In the genomic region with DNA sequence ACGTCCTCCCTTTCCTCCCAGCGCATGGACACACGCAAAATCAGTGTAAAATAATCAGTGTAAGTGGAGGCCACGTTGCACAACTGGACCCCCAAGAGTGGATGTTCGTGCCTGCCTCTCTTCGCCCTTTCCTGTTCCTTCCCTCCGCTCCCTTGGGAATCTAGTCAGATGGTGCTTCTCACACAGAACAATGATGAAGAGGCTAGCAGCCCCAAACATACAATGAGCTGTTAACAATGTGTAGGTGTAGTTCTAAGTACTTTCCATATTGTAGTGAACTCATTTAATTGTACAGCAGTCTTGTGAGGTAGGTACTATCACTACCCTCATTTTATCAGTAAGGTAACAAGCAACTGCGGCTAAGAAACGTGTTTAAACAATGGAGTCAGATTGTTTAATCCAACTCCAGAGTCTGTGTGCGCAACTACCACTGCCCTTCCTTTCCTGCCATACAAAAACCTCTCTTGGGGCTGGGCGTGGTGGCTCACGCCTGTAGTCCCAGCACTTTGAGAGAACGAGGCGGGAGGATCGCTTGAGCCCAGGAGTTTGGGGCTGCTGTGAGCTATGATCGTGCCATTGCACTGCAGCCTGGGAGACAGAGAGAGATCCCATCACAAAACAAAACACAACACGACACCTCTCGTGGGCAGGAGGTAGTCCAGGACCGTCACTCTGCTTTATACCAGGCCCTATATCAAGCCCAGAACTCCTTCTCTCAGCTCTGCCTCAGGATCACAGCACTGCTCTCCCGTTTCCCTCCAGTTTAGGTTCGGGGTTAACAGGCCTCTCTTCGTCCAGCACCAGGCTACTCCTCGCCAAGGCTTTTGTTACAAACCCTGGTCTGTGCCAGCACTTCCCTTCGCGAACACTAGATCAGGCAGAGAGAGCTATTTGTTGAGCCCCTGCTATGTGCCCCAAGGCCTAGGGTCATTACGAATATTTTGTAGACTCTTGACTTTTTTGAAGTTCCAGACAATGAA, we compare ENCODE assay signal across 8 cellular contexts. TPM values are rescaled to one million over a fixed set of nuclear protein-coding genes. Genes with fewer than 3 reads are reported as not detected.
DNase-seq lines count a peak whose midpoint lies in the region; ATAC-seq and TF ChIP-seq lines count a peak whose summit lies in the region.

No MANE protein-coding gene starts in this region.

- H3K36me3 ChIP-seq in GM23338 (ENCODE audit: insufficient read depth), result no peaks in the 10 kb centered on the region

- no peak overlapping the region for H3K27ac Mint-ChIP-seq in GM23338

- H3K79me2 ChIP-seq in GM23338 (replicated peaks; ENCODE audit: insufficient read depth), result no peaks in the 10 kb centered on the region

- peak overlapping the region; percentile 76 for H3K4me3 Mint-ChIP-seq in GM23338

- H3K4me2 ChIP-seq in GM23338, result peak overlapping the region; percentile 96

- peaks cover 9% of the 10 kb centered on the region; the same call in 2 of the 3 replicates for H3K4me1 Mint-ChIP-seq in GM23338

- 0 out of 2 replicates have a peak, but pooled peaks cover 3% of the 10 kb centered on the region for H3F3A ChIP-seq in GM23338 (replicated peaks; ENCODE audit: low read depth)

- peaks cover 12% of the 10 kb centered on the region for H3K4me1 ChIP-seq in GM23338 (ENCODE audit: insufficient read depth)
- H3K4me1 ChIP-seq in foreskin keratinocyte, result no peaks in the 10 kb centered on the region

- TF ChIP-seq CTCF in GM23338 (conservative IDR thresholded peaks at IDR 0.05; ENCODE audit: low read depth in 2 of 2) (no peak), VCaP (conservative IDR thresholded peaks at IDR 0.05) (no peak), foreskin keratinocyte (conservative IDR thresholded peaks at IDR 0.05) (no peak), omental fat pad (IDR thresholded peaks at IDR 0.05) (no peak)

- H4K20me1 ChIP-seq in GM23338 (replicated peaks; ENCODE audit: insufficient read depth), result no peaks in the 10 kb centered on the region

- H3K4me3 ChIP-seq in GM23338, result peak overlapping the region; percentile 82

- H3K27ac ChIP-seq in GM23338 (ENCODE audit: low read depth) (no peak overlapping the region), VCaP (peak overlapping the region; percentile 83), foreskin keratinocyte (peak overlapping the region; percentile 85)

- DNase-seq in ACHN, result peak; percentile 30
- DNase-seq in GM23338 (ENCODE audit: low spot score), result peak; percentile 46
- peak; percentile 40 to 71 for DNase-seq in foreskin keratinocyte
- no peak for DNase-seq in omental fat pad (ENCODE audit: low spot score)
- DNase-seq in HK-2 (ENCODE audit: unreplicated experiment), result no peak

- H3K27me3 ChIP-seq in GM23338 (ENCODE audit: insufficient read depth) (peaks cover 42% of the 10 kb centered on the region), foreskin keratinocyte (no peaks in the 10 kb centered on the region)

- no peaks in the 10 kb centered on the region for H3K9me3 Mint-ChIP-seq in GM23338

- peak overlapping the region; percentile 100 for H2AFZ ChIP-seq in GM23338

- no peaks in the 10 kb centered on the region for H3K9me2 ChIP-seq in GM23338 (ENCODE audit: insufficient read depth)

- peak; percentile 11 for ATAC-seq in GM23338
- ATAC-seq in foreskin keratinocyte, result peak; percentile 53
- peak; percentile 7 for ATAC-seq in omental fat pad (ENCODE audit: low FRiP score)
- no peak for ATAC-seq in GM19467 (IDR thresholded peaks at IDR 0.05; ENCODE audit: unreplicated experiment)
- ATAC-seq in HG03565 (IDR thresholded peaks at IDR 0.05; ENCODE audit: unreplicated experiment), result no peak

- H3K36me3 Mint-ChIP-seq in GM23338 (ENCODE audit: low read depth), result no peaks in the 10 kb centered on the region; the same call in 2 of the 3 replicates

- H3K27me3 Mint-ChIP-seq in GM23338 (ENCODE audit: insufficient read depth, low read depth, poor library complexity), result peaks cover 35% of the 10 kb centered on the region

- in situ Hi-C loops in ACHN (cut with HindIII; ENCODE audit: low pct_ligation_motif_present, low pct_unique_long_range_greater_than_20kb, low sequenced_read_pairs), result no loop called here

TF ChIP-seq in GM23338, 12 proteins besides CTCF, POLR2A, EP300 and RAD21 (continues in another document):
- TF ChIP-seq ZNF331 (CRISPR knock-in tag; IDR thresholded peaks at IDR 0.05; ENCODE audit: low read depth), result no peak
- TF ChIP-seq, protein P1, sequence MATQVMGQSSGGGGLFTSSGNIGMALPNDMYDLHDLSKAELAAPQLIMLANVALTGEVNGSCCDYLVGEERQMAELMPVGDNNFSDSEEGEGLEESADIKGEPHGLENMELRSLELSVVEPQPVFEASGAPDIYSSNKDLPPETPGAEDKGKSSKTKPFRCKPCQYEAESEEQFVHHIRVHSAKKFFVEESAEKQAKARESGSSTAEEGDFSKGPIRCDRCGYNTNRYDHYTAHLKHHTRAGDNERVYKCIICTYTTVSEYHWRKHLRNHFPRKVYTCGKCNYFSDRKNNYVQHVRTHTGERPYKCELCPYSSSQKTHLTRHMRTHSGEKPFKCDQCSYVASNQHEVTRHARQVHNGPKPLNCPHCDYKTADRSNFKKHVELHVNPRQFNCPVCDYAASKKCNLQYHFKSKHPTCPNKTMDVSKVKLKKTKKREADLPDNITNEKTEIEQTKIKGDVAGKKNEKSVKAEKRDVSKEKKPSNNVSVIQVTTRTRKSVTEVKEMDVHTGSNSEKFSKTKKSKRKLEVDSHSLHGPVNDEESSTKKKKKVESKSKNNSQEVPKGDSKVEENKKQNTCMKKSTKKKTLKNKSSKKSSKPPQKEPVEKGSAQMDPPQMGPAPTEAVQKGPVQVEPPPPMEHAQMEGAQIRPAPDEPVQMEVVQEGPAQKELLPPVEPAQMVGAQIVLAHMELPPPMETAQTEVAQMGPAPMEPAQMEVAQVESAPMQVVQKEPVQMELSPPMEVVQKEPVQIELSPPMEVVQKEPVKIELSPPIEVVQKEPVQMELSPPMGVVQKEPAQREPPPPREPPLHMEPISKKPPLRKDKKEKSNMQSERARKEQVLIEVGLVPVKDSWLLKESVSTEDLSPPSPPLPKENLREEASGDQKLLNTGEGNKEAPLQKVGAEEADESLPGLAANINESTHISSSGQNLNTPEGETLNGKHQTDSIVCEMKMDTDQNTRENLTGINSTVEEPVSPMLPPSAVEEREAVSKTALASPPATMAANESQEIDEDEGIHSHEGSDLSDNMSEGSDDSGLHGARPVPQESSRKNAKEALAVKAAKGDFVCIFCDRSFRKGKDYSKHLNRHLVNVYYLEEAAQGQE (IDR thresholded peaks at IDR 0.05; ENCODE audit: unreplicated experiment), result no peak
- TF ChIP-seq NANOG (IDR thresholded peaks at IDR 0.05; ENCODE audit: borderline replicate concordance), result no peak

RNA-seq across cellular contexts. Expression of a gene that starts 1.1 kb away (rescaled TPM):
- total RNA-seq in GM23338 (2014; rRNA removed; shearing (Covaris generic)), result 13.0 and 15.8 TPM in 2 replicates
- polyA plus RNA-seq in GM23338 (2016; fragmentation: Nextera tagmentation; extraction: Ambion mirVana) (5.1 and 5.2 TPM in 2 replicates), foreskin keratinocyte (63.3 and 64.3 TPM in 2 replicates)
- total RNA-seq in foreskin keratinocyte (110 and 115 TPM in 2 replicates), omental fat pad (100 to 1,000 TPM in 1 of 4 donors, 10 to 100 TPM in 3; 86.0 to 269 (median 91.3) TPM)

Comparison
In these comparisons a context has a peak if more than half of its experiments do, and no peak if none do; other contexts are left out.
1. DNase-seq: peak in ACHN (single experiment), GM23338 (single experiment) and foreskin keratinocyte (2 of 2); none in omental fat pad (single experiment) and HK-2 (single experiment).
2. ATAC-seq: peak in GM23338 (single experiment), foreskin keratinocyte (single experiment) and omental fat pad (single experiment); none in GM19467 (single experiment) and HG03565 (single experiment).